In the genomic region with DNA sequence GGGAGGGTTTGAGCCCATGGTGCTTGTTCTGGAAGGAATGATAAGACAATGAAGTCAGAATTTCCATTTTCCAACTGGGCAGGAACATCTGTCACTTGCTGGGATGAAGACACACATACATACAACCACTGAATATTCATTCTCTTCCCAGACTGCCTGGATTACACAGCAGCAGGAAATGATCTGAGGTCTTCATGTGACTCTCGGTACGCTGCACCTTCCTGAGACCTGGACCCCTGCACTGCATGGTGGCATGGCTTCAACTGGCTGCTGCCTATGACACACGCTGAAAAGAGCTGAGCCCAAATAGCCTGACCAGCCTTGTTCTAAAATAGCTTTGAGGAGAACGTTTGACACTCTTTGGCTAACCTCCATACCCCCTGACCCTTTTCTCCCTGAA, we compare ENCODE assay signal across 2 cellular contexts.
A peak's percentile ranks its signal among the peaks of the same experiment; 100 is the strongest.
TF ChIP-seq lines count a peak whose summit lies in the region.

No MANE protein-coding gene starts in this region.

TF ChIP-seq in liver, 16 proteins besides CTCF, POLR2A, EP300 and RAD21:
- TF ChIP-seq HNF4G (IDR thresholded peaks at IDR 0.05): no peak
- TF ChIP-seq NR2F2 (IDR thresholded peaks at IDR 0.05): peak; percentile 58

TF ChIP-seq in HepG2, 621 proteins besides CTCF, POLR2A, EP300 and RAD21:
- TF ChIP-seq STAG1 (CRISPR knock-in tag; IDR thresholded peaks at IDR 0.05) (no peak), ETS1 (CRISPR knock-in tag; IDR thresholded peaks at IDR 0.05) (no peak), ZFP62 (CRISPR knock-in tag; IDR thresholded peaks at IDR 0.05) (no peak), GATA4 (IDR thresholded peaks at IDR 0.05; ENCODE audit: borderline replicate concordance, low read depth) (no peak), CREM (IDR thresholded peaks at IDR 0.05) (no peak), CREM (CRISPR knock-in tag; IDR thresholded peaks at IDR 0.05) (no peak), ZNF768 (CRISPR knock-in tag; IDR thresholded peaks at IDR 0.05) (no peak), ZNF160 (CRISPR knock-in tag; IDR thresholded peaks at IDR 0.05) (no peak), ZSCAN5A (CRISPR knock-in tag; IDR thresholded peaks at IDR 0.05; ENCODE audit: borderline replicate concordance) (no peak), SCMH1 (CRISPR knock-in tag; IDR thresholded peaks at IDR 0.05; ENCODE audit: borderline replicate concordance) (no peak), ZNF547 (CRISPR knock-in tag; IDR thresholded peaks at IDR 0.05) (no peak), GZF1 (CRISPR knock-in tag; IDR thresholded peaks at IDR 0.05) (no peak)
